17 cellular contexts compared by ENCODE assay signal in the genomic region with DNA sequence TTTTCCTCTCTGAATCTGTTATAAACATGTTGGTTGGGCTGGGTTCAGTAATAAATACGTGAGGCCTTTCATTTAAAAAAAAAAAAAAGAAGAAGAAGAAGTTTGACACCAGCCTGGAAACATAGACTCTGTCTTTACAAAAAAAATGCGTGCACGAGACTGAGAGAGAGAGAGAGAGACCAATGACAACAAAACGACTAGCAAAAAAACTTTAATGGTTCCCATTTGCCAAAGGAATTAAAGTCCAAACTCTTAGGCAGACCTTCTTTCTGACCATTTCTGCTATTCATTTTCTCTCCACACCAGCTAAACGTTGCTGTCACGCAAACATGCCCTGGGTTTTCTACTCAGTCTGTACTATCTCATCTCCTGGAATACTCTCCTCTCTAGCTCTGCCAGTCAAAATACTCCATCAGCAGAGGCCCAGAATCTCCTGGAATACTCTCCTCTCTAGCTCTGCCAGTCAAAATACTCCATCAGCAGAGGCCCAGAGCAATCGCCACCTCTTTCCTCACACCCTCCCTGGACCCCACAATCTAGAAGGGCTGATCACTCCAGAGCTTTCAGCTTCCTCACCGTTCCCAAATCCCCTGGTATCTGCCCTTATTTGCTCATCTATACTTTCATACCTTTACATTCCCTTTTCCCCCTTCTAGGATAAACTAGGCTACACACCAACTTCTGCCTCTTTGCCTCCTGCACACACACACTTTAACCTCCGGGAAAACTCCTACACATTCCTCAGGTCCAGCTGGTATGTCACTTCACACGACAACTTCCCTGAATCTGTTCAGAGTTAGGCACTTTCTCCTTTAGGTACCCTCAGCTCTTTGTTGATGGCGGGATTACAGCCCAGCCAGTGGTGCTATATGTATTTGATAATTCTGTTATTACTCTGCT.
"Had no signal": no experiment of that assay in that cellular context is flagged by ENCODE, and none has a peak within 500 bp of the region (broad histone marks: within the 10 kb centered on the region; RNA-seq: fewer than 3 reads in every experiment).

No MANE protein-coding gene starts in this region.

- H3K27me3 ChIP-seq: ascending aorta, breast epithelium, gastroesophageal sphincter, neural progenitor cell, ovary had no signal

- ATAC-seq: activated naive CD8-positive, alpha-beta T cell treated with anti-CD3 and anti-CD28 coated beads, Interleukin-2, amount 50 U/mL, for 24 hours; gastroesophageal sphincter; SK-N-SH treated with all-trans-retinoic acid at 6 μM for 48 hours; stimulated activated naive B cell treated with anti-CD40 and anti-IgM and Interleukin-4, amounts not matched to agents 10 μg/mL and 1 μg/mL and 100 μg/mL, for 72 hours had no signal

- H3K9me3 ChIP-seq: ascending aorta, breast epithelium, gastroesophageal sphincter, ovary had no signal

- H3K9me3 Mint-ChIP-seq: activated naive CD4-positive, alpha-beta T cell treated with anti-CD3 and anti-CD28 coated beads for 36 hours; activated naive CD8-positive, alpha-beta T cell treated with anti-CD3 and anti-CD28 coated beads, Interleukin-2, amount 50 U/mL, for 24 hours; activated T-helper 2 cell treated with anti-CD3 and anti-CD28 coated beads, Interferon-gamma antibody, Interleukin-2, Interleukin-4, amounts not matched to agents 10 μg/mL and 5 μg/mL and 100 μg/mL, durations not matched to agents 14 hours and 24 hours and 36 hours; neural progenitor cell; stimulated activated naive B cell treated with anti-CD40 and anti-IgM and Interleukin-4, amounts not matched to agents 10 μg/mL and 1 μg/mL and 100 μg/mL, for 72 hours had no signal

- H3K4me1 ChIP-seq: ascending aorta, breast epithelium had no signal

- H3K27ac Mint-ChIP-seq: activated naive CD4-positive, alpha-beta T cell treated with anti-CD3 and anti-CD28 coated beads for 36 hours; activated naive CD8-positive, alpha-beta T cell treated with anti-CD3 and anti-CD28 coated beads, Interleukin-2, amount 50 U/mL, for 24 hours; activated T-helper 2 cell treated with anti-CD3 and anti-CD28 coated beads, Interferon-gamma antibody, Interleukin-2, Interleukin-4, amounts not matched to agents 10 μg/mL and 5 μg/mL and 100 μg/mL, durations not matched to agents 14 hours and 24 hours and 36 hours; neural progenitor cell; stimulated activated naive B cell treated with anti-CD40 and anti-IgM and Interleukin-4, amounts not matched to agents 10 μg/mL and 1 μg/mL and 100 μg/mL, for 72 hours had no signal

- H3K27ac ChIP-seq: ascending aorta, breast epithelium, epithelial cell of prostate, neural progenitor cell, ovary had no signal

- H3K36me3 Mint-ChIP-seq: neural progenitor cell had no signal

- H3K9ac ChIP-seq: neural progenitor cell had no signal

- H3K4me2 ChIP-seq: neural progenitor cell had no signal

- DNase-seq: activated CD4-positive, CD25-positive, alpha-beta regulatory T cell treated with anti-CD3 and anti-CD28 coated beads, Interleukin-2, amount 50 U/mL, for 72 hours; activated naive CD4-positive, alpha-beta T cell treated with anti-CD3 and anti-CD28 coated beads for 36 hours; activated naive CD8-positive, alpha-beta T cell treated with anti-CD3 and anti-CD28 coated beads, Interleukin-2, amount 50 U/mL, for 24 hours; activated T-cell treated with anti-CD3 and anti-CD28 coated beads for 4 hours; dermis blood vessel endothelial cell; mesendoderm; ovary; stimulated activated CD4-positive, alpha-beta T cell treated with anti-CD3 and anti-CD28 coated beads, Interleukin-2, amount 100 ng/mL, for 48 hours; stimulated activated naive B cell treated with anti-CD40 and anti-IgM and Interleukin-4, amounts not matched to agents 10 μg/mL and 1 μg/mL and 100 μg/mL, for 72 hours; T-helper 1 cell had no signal

- H3K4me3 Mint-ChIP-seq: activated naive CD4-positive, alpha-beta T cell treated with anti-CD3 and anti-CD28 coated beads for 36 hours; activated naive CD8-positive, alpha-beta T cell treated with anti-CD3 and anti-CD28 coated beads, Interleukin-2, amount 50 U/mL, for 24 hours; neural progenitor cell; stimulated activated naive B cell treated with anti-CD40 and anti-IgM and Interleukin-4, amounts not matched to agents 10 μg/mL and 1 μg/mL and 100 μg/mL, for 72 hours had no signal

- H3K27me3 Mint-ChIP-seq: activated naive CD8-positive, alpha-beta T cell treated with anti-CD3 and anti-CD28 coated beads, Interleukin-2, amount 50 U/mL, for 24 hours had no signal

- H3K36me3 ChIP-seq: ascending aorta, breast epithelium, gastroesophageal sphincter, neural progenitor cell, ovary had no signal

- H3K4me3 ChIP-seq: ascending aorta, breast epithelium, gastroesophageal sphincter, neural progenitor cell, ovary had no signal
